ENCODE assay signal across 8 cellular contexts in genomic region chr11:62427630-62428233, GRCh38. TPM values are rescaled to one million over a fixed set of nuclear protein-coding genes. Genes with fewer than 3 reads are reported as not detected.
DNase-seq lines count a peak whose midpoint lies in the region; ATAC-seq and TF ChIP-seq lines count a peak whose summit lies in the region.

No MANE protein-coding gene starts in this region.

- no peaks in the 10 kb centered on the region for H3K27me3 Mint-ChIP-seq in activated T-cell treated with anti-CD3 and anti-CD28 coated beads, Interleukin-2, amount 50 U/mL, for 24 hours
- H3K27me3 Mint-ChIP-seq in nephron progenitor cell (ENCODE audit: low read depth, poor library complexity) = peaks cover 16% of the 10 kb centered on the region

- peak overlapping the region; percentile 56 for H3K4me3 Mint-ChIP-seq in activated T-cell treated with anti-CD3 and anti-CD28 coated beads, Interleukin-2, amount 50 U/mL, for 24 hours
- no peak overlapping the region for H3K4me3 Mint-ChIP-seq in nephron progenitor cell

- TF ChIP-seq CTCF in nephron progenitor cell (IDR thresholded peaks at IDR 0.05) = no peak

- peak overlapping the region; percentile 95 for H3K27ac Mint-ChIP-seq in activated T-cell treated with anti-CD3 and anti-CD28 coated beads, Interleukin-2, amount 50 U/mL, for 24 hours
- no peak overlapping the region for H3K27ac Mint-ChIP-seq in nephron progenitor cell

- peaks cover 2 to 41% (median 32%) of the 10 kb centered on the region in 5 donors for H3K4me1 ChIP-seq in subcutaneous abdominal adipose tissue (ENCODE audit: control insufficient read depth in 5 of 5, insufficient read depth in 5 of 5, low read length in 5 of 5)

- H3K36me3 ChIP-seq in subcutaneous abdominal adipose tissue (ENCODE audit: control insufficient read depth in 5 of 5, insufficient read depth in 5 of 5, low read length in 5 of 5) = no peaks in the 10 kb centered on the region

- H3K27ac ChIP-seq in subcutaneous abdominal adipose tissue (ENCODE audit: low read depth, low read length) = peak overlapping the region; percentile 28

- no peak overlapping the region for H3K4me3 ChIP-seq in subcutaneous abdominal adipose tissue (ENCODE audit: low read depth in 1 of 5, low read length in 5 of 5)

- no peaks in the 10 kb centered on the region for H3K9me3 ChIP-seq in subcutaneous abdominal adipose tissue (ENCODE audit: control insufficient read depth in 5 of 5, low read length in 5 of 5)

- peaks cover 42% of the 10 kb centered on the region for H3K4me1 Mint-ChIP-seq in activated T-cell treated with anti-CD3 and anti-CD28 coated beads, Interleukin-2, amount 50 U/mL, for 24 hours (ENCODE audit: low read depth)
- peaks cover 54% of the 10 kb centered on the region for H3K4me1 Mint-ChIP-seq in nephron progenitor cell

- no peaks in the 10 kb centered on the region for H3K36me3 Mint-ChIP-seq in activated T-cell treated with anti-CD3 and anti-CD28 coated beads, Interleukin-2, amount 50 U/mL, for 24 hours (ENCODE audit: low read depth)
- H3K36me3 Mint-ChIP-seq in nephron progenitor cell (ENCODE audit: low read depth) = peaks cover 4% of the 10 kb centered on the region

- peak overlapping the region in 1 of 5 donors; percentile 31 for H3K9ac ChIP-seq in subcutaneous abdominal adipose tissue (ENCODE audit: low read length in 5 of 5)

- H3K9me3 Mint-ChIP-seq in activated T-cell treated with anti-CD3 and anti-CD28 coated beads, Interleukin-2, amount 50 U/mL, for 24 hours = no peaks in the 10 kb centered on the region
- peaks cover 13% of the 10 kb centered on the region for H3K9me3 Mint-ChIP-seq in nephron progenitor cell

- ATAC-seq in HG03520 (IDR thresholded peaks at IDR 0.05; ENCODE audit: unreplicated experiment) (no peak), GM19463 (IDR thresholded peaks at IDR 0.05; ENCODE audit: unreplicated experiment) (no peak)

- H3K27me3 ChIP-seq in subcutaneous abdominal adipose tissue (ENCODE audit: control insufficient read depth in 5 of 5, insufficient read depth in 4 of 5, low read length in 5 of 5) = no peaks in the 10 kb centered on the region

- peak; percentile 47 for DNase-seq in activated T-cell treated with anti-CD3 and anti-CD28 coated beads, Interleukin-2, amount 50 U/mL, for 24 hours
- DNase-seq in activated T-cell treated with anti-CD3 and anti-CD28 coated beads, Interleukin-2, amount 50 U/mL, for 1 hour = no peak
- DNase-seq in SK-N-DZ (ENCODE audit: low spot score) (peak; percentile 37), fibroblast of gingiva (ENCODE audit: low read depth) (peak; percentile 13), nephron progenitor cell (no peak)

RNA-seq across cellular contexts. Expression of gene SCGB1A1, which starts 8.9 kb away (rescaled TPM):
- not detected in 2 replicates for polyA plus RNA-seq in SK-N-DZ (2014; cell fraction: cytosol; rRNA removed)
- not detected in 2 replicates for polyA plus RNA-seq in SK-N-DZ (2014; cell fraction: nucleus; rRNA removed)

Comparison
In these comparisons a context has a peak if more than half of its experiments do, and no peak if none do; other contexts are left out.
1. DNase-seq: peak in activated T-cell treated with anti-CD3 and anti-CD28 coated beads, Interleukin-2, amount 50 U/mL, for 24 hours (single experiment), SK-N-DZ (single experiment) and fibroblast of gingiva (single experiment); none in activated T-cell treated with anti-CD3 and anti-CD28 coated beads, Interleukin-2, amount 50 U/mL, for 1 hour (single experiment) and nephron progenitor cell (single experiment).